Comparison of ENCODE assay signal across 20 cellular contexts in genomic region chr12:26062006-26062405, GRCh38.
A peak's percentile ranks its signal among the peaks of the same experiment; 100 is the strongest.
DNase-seq lines count a peak whose midpoint lies in the region; ATAC-seq, FAIRE-seq and TF ChIP-seq lines count a peak whose summit lies in the region.
"Had no signal": no experiment of that assay in that cellular context is flagged by ENCODE, and none has a peak within 500 bp of the region (broad histone marks: within the 10 kb centered on the region; RNA-seq: fewer than 3 reads in every experiment).

No MANE protein-coding gene starts in this region.

- CTCF ChIA-PET in HepG2 (lab: Yijun Ruan, JAX; ENCODE audit: low intra/inter-chr PET ratio, low total read pairs), result no interaction called here
- CTCF ChIA-PET in PC-9 (lab: Charles Lee), result no interaction called here

- DNase-seq in HepG2 (ENCODE audit: low spot score) (no peak), PC-9 (no peak), adipocyte (ENCODE audit: low read depth) (no peak), renal cortical epithelial cell (ENCODE audit: low read depth) (peak; percentile 21), KG1 (lab: John Stamatoyannopoulos, UW) (no peak), GDM1 (lab: John Stamatoyannopoulos, UW) (no peak)
- no peak for DNase-seq in activated T-cell treated with anti-CD3 and anti-CD28 coated beads, Interleukin-2, amount 50 U/mL, for 72 hours
- DNase-seq: AML-193; CD4-positive, alpha-beta T cell; DMS153; DMS79; H9; KBM-7 had no signal

- no peak overlapping the region for H3K4me3 ChIP-seq in liver (ENCODE audit: low read depth in 1 of 3, low read length in 3 of 3)
- no peak overlapping the region for H3K4me3 ChIP-seq in HepG2 (replicated peaks in 1 of 3; ENCODE audit: insufficient read depth in 1 of 3, low read depth in 2 of 3, low read length in 3 of 3)
- no peak overlapping the region for H3K4me3 ChIP-seq in PC-9
- no peak overlapping the region for H3K4me3 ChIP-seq in adipocyte (ENCODE audit: low read length)
- H3K4me3 ChIP-seq: A549, GM12878 had no signal

- TF ChIP-seq CTCF in liver (IDR thresholded peaks at IDR 0.05; ENCODE audit: low read depth, low read length, missing input control) (no peak), HepG2 (CRISPR knock-in tag; IDR thresholded peaks at IDR 0.05) (no peak), PC-9 (conservative IDR thresholded peaks at IDR 0.05) (no peak)

- no peaks in the 10 kb centered on the region for H3K9me2 ChIP-seq in PC-9 (ENCODE audit: insufficient read depth)

- no peak overlapping the region for H3K9ac ChIP-seq in liver (ENCODE audit: low read depth in 1 of 2, low read length in 2 of 2)
- H3K9ac ChIP-seq in HepG2 (ENCODE audit: insufficient read depth, low read depth, low read length), result no peak overlapping the region
- peak overlapping the region; percentile 7 for H3K9ac ChIP-seq in adipocyte (ENCODE audit: low read length)

- no peak for TF ChIP-seq EP300 in HepG2 (IDR thresholded peaks at IDR 0.05; ENCODE audit: low read depth in 2 of 2, low read length in 2 of 2)
- no peak for TF ChIP-seq EP300 in HepG2 (CRISPR knock-in tag; IDR thresholded peaks at IDR 0.05; ENCODE audit: borderline replicate concordance)

- intact Hi-C loops in HepG2 (cut with micrococcal nuclease; ENCODE audit: unreplicated experiment) (no loop called here), PC-9 (cut with micrococcal nuclease; ENCODE audit: unreplicated experiment) (no loop called here)

- no peak for FAIRE-seq in HepG2 (lab: Jason Lieb, UNC)
- FAIRE-seq: GM12878, H1 had no signal

- TF ChIP-seq POLR2A in HepG2 (IDR thresholded peaks at IDR 0.05; ENCODE audit: insufficient read depth in 1 of 2, low read depth in 2 of 2, low read length in 2 of 2), result no peak

- POLR2A ChIA-PET in HepG2 (lab: Yijun Ruan, JAX) (no interaction called here), PC-9 (lab: Charles Lee; ENCODE audit: unreplicated experiment) (interaction anchor here (0.5 kb wide), 1 partner anchor 223 kb away, joined by 5 read pairs; no protein-coding TSS in a partner anchor)

- H3K9me3 ChIP-seq in liver (ENCODE audit: control insufficient read depth in 4 of 4, low read length in 3 of 4) (no peaks in the 10 kb centered on the region), HepG2 (ENCODE audit: low read length) (no peaks in the 10 kb centered on the region), PC-9 (ENCODE audit: insufficient read depth, low read depth) (peaks cover 4% of the 10 kb centered on the region; the same call in 1 of the 2 replicates), adipocyte (ENCODE audit: control insufficient read depth, low read length) (no peaks in the 10 kb centered on the region)
- H3K9me3 ChIP-seq: A549 had no signal

- 72% methylated on average over 3 of the region's 3 CpGs for WGBS in liver
- WGBS in HepG2 (ENCODE audit: low lambda C conversion rate), result 64% methylated on average over 3 of the region's 3 CpGs

- H2AFZ ChIP-seq in HepG2 (ENCODE audit: low read length), result no peak overlapping the region
- H2AFZ ChIP-seq in PC-9, result no peak overlapping the region

- H4K20me1 ChIP-seq in HepG2 (ENCODE audit: insufficient read depth, low read length), result no peaks in the 10 kb centered on the region
- H4K20me1 ChIP-seq in PC-9 (ENCODE audit: insufficient read depth), result no peaks in the 10 kb centered on the region

- H3K79me2 ChIP-seq in HepG2 (ENCODE audit: insufficient read depth, low read length) (no peaks in the 10 kb centered on the region), PC-9 (ENCODE audit: low read depth) (no peaks in the 10 kb centered on the region)

- H3K4me1 Mint-ChIP-seq in activated T-cell treated with anti-CD3 and anti-CD28 coated beads, Interleukin-2, amount 50 U/mL, for 72 hours (ENCODE audit: low read depth), result no peaks in the 10 kb centered on the region
- H3K4me1 Mint-ChIP-seq: H9 had no signal

- H3K27ac Mint-ChIP-seq in activated T-cell treated with anti-CD3 and anti-CD28 coated beads, Interleukin-2, amount 50 U/mL, for 72 hours, result no peak overlapping the region
- H3K27ac Mint-ChIP-seq: CD4-positive, alpha-beta T cell; H9; IgD-negative memory B cell had no signal

- H3K27ac ChIP-seq in liver (ENCODE audit: low read depth in 1 of 2, low read length in 2 of 2) (no peak overlapping the region), HepG2 (ENCODE audit: extremely low read length, insufficient read depth, low read length) (no peak overlapping the region), PC-9 (no peak overlapping the region)
- H3K27ac ChIP-seq: 22Rv1, A549, C4-2B had no signal

- H3F3A ChIP-seq in PC-9 (ENCODE audit: insufficient read depth, low read depth), result peaks cover 5% of the 10 kb centered on the region

- BruUV-seq in HepG2 (replicated peaks; lab: Mats Ljungman, UMichigan) (no TSS peak), PC-9 (replicated peaks; lab: Mats Ljungman, UMichigan) (no TSS peak)

- no peak for TF ChIP-seq RAD21 in liver (IDR thresholded peaks at IDR 0.05)
- no peak for TF ChIP-seq RAD21 in HepG2 (CRISPR knock-in tag; IDR thresholded peaks at IDR 0.05)

- in situ Hi-C loops in HepG2 (cut with HindIII; ENCODE audit: extremely low pct_ligation_motif_present, low pct_unique_long_range_greater_than_20kb), result no loop called here

- peaks cover 0 to 8% (median 3%) of the 10 kb centered on the region in 4 donors for H3K4me1 ChIP-seq in liver (ENCODE audit: control insufficient read depth in 4 of 4, insufficient read depth in 4 of 4, low read length in 3 of 4)
- no peaks in the 10 kb centered on the region for H3K4me1 ChIP-seq in HepG2 (ENCODE audit: insufficient read depth, low read length)
- H3K4me1 ChIP-seq in PC-9 (replicated peaks; ENCODE audit: insufficient read depth), result peaks cover 12% of the 10 kb centered on the region
- H3K4me1 ChIP-seq in adipocyte (ENCODE audit: control insufficient read depth, insufficient read depth, low read length), result peaks cover 20% of the 10 kb centered on the region
- H3K4me1 ChIP-seq: A549 had no signal

- H3K4me3 Mint-ChIP-seq in activated T-cell treated with anti-CD3 and anti-CD28 coated beads, Interleukin-2, amount 50 U/mL, for 72 hours, result no peak overlapping the region
- H3K4me3 Mint-ChIP-seq: CD4-positive, alpha-beta T cell; H9; IgD-negative memory B cell had no signal

- H3K36me3 ChIP-seq in liver (ENCODE audit: control insufficient read depth in 4 of 4, insufficient read depth in 3 of 4, low read depth in 1 of 4, low read length in 3 of 4) (no peaks in the 10 kb centered on the region), HepG2 (replicated peaks in 1 of 2; ENCODE audit: control insufficient read depth in 1 of 2, insufficient read depth in 2 of 2, low read length in 2 of 2) (no peaks in the 10 kb centered on the region), PC-9 (ENCODE audit: low read depth) (no peaks in the 10 kb centered on the region), adipocyte (ENCODE audit: control insufficient read depth, insufficient read depth, low read length, severe bottlenecking) (peaks cover 21% of the 10 kb centered on the region)

- H3K4me2 ChIP-seq in HepG2 (ENCODE audit: low read depth, low read length) (no peak overlapping the region), PC-9 (0 out of 2 replicates have a peak overlapping the region, but pooled peaks have one; percentile 15)
- H3K4me2 ChIP-seq: A549 had no signal

- H3K36me3 Mint-ChIP-seq in activated T-cell treated with anti-CD3 and anti-CD28 coated beads, Interleukin-2, amount 50 U/mL, for 72 hours (ENCODE audit: insufficient read depth in 2 of 2), result no peaks in the 10 kb centered on the region

- H3K27me3 ChIP-seq in liver (ENCODE audit: control insufficient read depth in 4 of 4, insufficient read depth in 4 of 4, low read length in 3 of 4) (no peaks in the 10 kb centered on the region), HepG2 (ENCODE audit: control insufficient read depth in 1 of 2, insufficient read depth in 2 of 2, low read length in 2 of 2) (no peaks in the 10 kb centered on the region), PC-9 (ENCODE audit: insufficient read depth, low read depth) (no peaks in the 10 kb centered on the region), adipocyte (replicated peaks; ENCODE audit: control insufficient read depth, insufficient read depth, low read length) (no peaks in the 10 kb centered on the region)

- no peaks in the 10 kb centered on the region for H3K9me3 Mint-ChIP-seq in activated T-cell treated with anti-CD3 and anti-CD28 coated beads, Interleukin-2, amount 50 U/mL, for 72 hours
- H3K9me3 Mint-ChIP-seq: CD4-positive, alpha-beta T cell; H9 had no signal

- ATAC-seq in HepG2, result no peak
- no peak for ATAC-seq in activated T-cell treated with anti-CD3 and anti-CD28 coated beads, Interleukin-2, amount 50 U/mL, for 72 hours (replicated peaks in 1 of 2)
- ATAC-seq: A549, GM12878 had no signal

- H3K27me3 Mint-ChIP-seq in activated T-cell treated with anti-CD3 and anti-CD28 coated beads, Interleukin-2, amount 50 U/mL, for 72 hours (ENCODE audit: low read depth), result no peaks in the 10 kb centered on the region
- H3K27me3 Mint-ChIP-seq: CD4-positive, alpha-beta T cell had no signal

TF ChIP-seq in liver, 16 proteins besides CTCF, POLR2A, EP300 and RAD21 (continues in another document):
- TF ChIP-seq YY1 (IDR thresholded peaks at IDR 0.05) (no peak), TAF1 (conservative IDR thresholded peaks at IDR 0.05) (no peak), GABPA (IDR thresholded peaks at IDR 0.05 in 1 of 2, conservative IDR thresholded peaks at IDR 0.05 in 1 of 2) (no peak), ATF3 (IDR thresholded peaks at IDR 0.05) (no peak), FOXA2 (IDR thresholded peaks at IDR 0.05) (peak; percentile 40), RXRA (IDR thresholded peaks at IDR 0.05) (peak in 1 of 2 donors; percentile 9), JUND (IDR thresholded peaks at IDR 0.05) (no peak)

TF ChIP-seq in HepG2, 621 proteins besides CTCF, POLR2A, EP300 and RAD21 (continues in another document):
- TF ChIP-seq ETV6 (CRISPR knock-in tag; conservative IDR thresholded peaks at IDR 0.05), result no peak
- no peak for TF ChIP-seq ZNF136 (CRISPR knock-in tag; IDR thresholded peaks at IDR 0.05; ENCODE audit: low read depth)
- TF ChIP-seq MTF1 (CRISPR knock-in tag; IDR thresholded peaks at IDR 0.05), result no peak
- no peak for TF ChIP-seq EZH2 (conservative IDR thresholded peaks at IDR 0.05; ENCODE audit: low read depth, low read length)
- no peak for TF ChIP-seq NR3C1 (CRISPR knock-in tag; IDR thresholded peaks at IDR 0.05)
- TF ChIP-seq HDAC2 (CRISPR knock-in tag; IDR thresholded peaks at IDR 0.05), result no peak
- no peak for TF ChIP-seq CENPBD1 (CRISPR knock-in tag; IDR thresholded peaks at IDR 0.05; ENCODE audit: borderline replicate concordance, low read depth)
- TF ChIP-seq MLX (CRISPR knock-in tag; IDR thresholded peaks at IDR 0.05), result no peak
